9 cellular contexts compared by ENCODE assay signal in genomic region chr2:210502997-210503621, GRCh38. TPM values are rescaled to one million over a fixed set of nuclear protein-coding genes. Genes with fewer than 3 reads are reported as not detected.
DNase-seq lines count a peak whose midpoint lies in the region; FAIRE-seq and TF ChIP-seq lines count a peak whose summit lies in the region.
"Had no signal": no experiment of that assay in that cellular context is flagged by ENCODE, and none has a peak within 500 bp of the region (broad histone marks: within the 10 kb centered on the region; RNA-seq: fewer than 3 reads in every experiment).

No MANE protein-coding gene starts in this region.

- TF ChIP-seq CTCF in 22Rv1 (IDR thresholded peaks at IDR 0.05): peak; percentile 97
- TF ChIP-seq CTCF in HEK293 (tag by site-specific recombination; IDR thresholded peaks at IDR 0.05): no peak
- peak in 2 of 3 experiments; percentile 66 to 86; a peak in 3 of 4 replicates for TF ChIP-seq CTCF in H1 (IDR thresholded peaks at IDR 0.05; ENCODE audit: control extremely low read depth in 1 of 3, insufficient read depth in 1 of 3, low read depth in 1 of 3, low read length in 3 of 3)

- H3K23ac ChIP-seq in H1 (ENCODE audit: insufficient read length): no peak overlapping the region

- CTCF ChIA-PET in HEK293 (lab: Yijun Ruan, JAX) (interaction anchor here (0.5 to 1.9 kb wide), 33 partner anchors 9 to 590 kb away, joined by 3 to 11 read pairs (median 4); partner anchors contain the start of gene LANCL1), H1 (lab: Charles Lee; ENCODE audit: partially characterized antibody) (interaction anchor here (0.6 to 3.5 kb wide), 42 partner anchors 9 to 935 kb away, joined by 3 to 19 read pairs (median 4); partner anchors contain the start of gene CPS1)

- H3K56ac ChIP-seq in H1 (replicated peaks; ENCODE audit: insufficient read length, low read depth, low read length): no peak overlapping the region

- H3K9me3 ChIP-seq in HEK293 (ENCODE audit: control insufficient read depth, insufficient read depth, low read depth, low read length) (no peaks in the 10 kb centered on the region), H1 (ENCODE audit: insufficient read depth in 2 of 2, low read depth in 1 of 2, low read length in 1 of 2) (peaks cover 15 to 22% of the 10 kb centered on the region in 2 experiments), subcutaneous abdominal adipose tissue (ENCODE audit: control insufficient read depth in 5 of 5, low read length in 5 of 5) (no peaks in the 10 kb centered on the region)

- peak; percentile 69 to 76 for TF ChIP-seq RAD21 in H1 (IDR thresholded peaks at IDR 0.05 in 1 of 2, conservative IDR thresholded peaks at IDR 0.05 in 1 of 2; ENCODE audit: low read depth in 2 of 2, low read length in 2 of 2)

- H3K27ac ChIP-seq in 22Rv1 (no peak overlapping the region), HEK293 (ENCODE audit: extremely low read depth, low read depth, low read length) (no peak overlapping the region), H1 (ENCODE audit: low read depth, low read length) (no peak overlapping the region), subcutaneous abdominal adipose tissue (ENCODE audit: low read depth, low read length) (no peak overlapping the region)

- no peaks in the 10 kb centered on the region for H4K20me1 ChIP-seq in H1 (replicated peaks in 1 of 2; ENCODE audit: control insufficient read depth in 1 of 2, insufficient read depth in 2 of 2, low read length in 2 of 2)

- POLR2A ChIA-PET in HEK293 (lab: Yijun Ruan, JAX): no interaction called here
- POLR2A ChIA-PET in H1 (lab: Charles Lee; ENCODE audit: partially characterized antibody): no interaction called here

- no peak for TF ChIP-seq POLR2A in H1 (IDR thresholded peaks at IDR 0.05; ENCODE audit: control extremely low read depth in 1 of 2, low read depth in 2 of 2, low read length in 2 of 2)

- no peaks in the 10 kb centered on the region for H3K23me2 ChIP-seq in H1 (ENCODE audit: low read depth, low read length)

- H3K4ac ChIP-seq in H1 (replicated peaks; ENCODE audit: insufficient read length, low read depth, low read length): no peak overlapping the region

- no peaks in the 10 kb centered on the region for H3K79me2 ChIP-seq in H1 (ENCODE audit: control insufficient read depth in 1 of 2, insufficient read depth in 2 of 2, low read length in 2 of 2)

- H3K27me3 ChIP-seq in H1 (replicated peaks in 1 of 4; ENCODE audit: control insufficient read depth in 3 of 4, extremely low read depth in 1 of 4, insufficient read depth in 3 of 4, low read length in 3 of 4): no peaks in the 10 kb centered on the region
- H3K27me3 ChIP-seq in subcutaneous abdominal adipose tissue (ENCODE audit: control insufficient read depth in 5 of 5, insufficient read depth in 4 of 5, low read length in 5 of 5): no peaks in the 10 kb centered on the region

- DNase-seq in GM03348 (ENCODE audit: low spot score): peak; percentile 71
- peak; percentile 4 for DNase-seq in MV-4-11 (lab: John Stamatoyannopoulos, UW)
- peak; percentile 4 for DNase-seq in T-helper 9 cell
- peak; percentile 9 to 65 for DNase-seq in H1 (ENCODE audit: low read depth in 1 of 2, low spot score in 2 of 2)
- peak; percentile 89 for DNase-seq in midbrain (lab: John Stamatoyannopoulos, UW)

- H3K4me1 ChIP-seq in HEK293 (ENCODE audit: control insufficient read depth, insufficient read depth, low read length) (no peaks in the 10 kb centered on the region), H1 (replicated peaks in 1 of 4; ENCODE audit: control insufficient read depth in 3 of 4, insufficient read depth in 4 of 4, low read length in 3 of 4) (peaks cover 0 to 3% (median 0%) of the 10 kb centered on the region in 4 experiments; a peak in 1 of 7 replicates), subcutaneous abdominal adipose tissue (ENCODE audit: control insufficient read depth in 5 of 5, insufficient read depth in 5 of 5, low read length in 5 of 5) (peaks cover 0 to 8% (median 6%) of the 10 kb centered on the region in 5 donors)

- H3K4me3 ChIP-seq in HEK293 (ENCODE audit: low read depth, low read length): no peak overlapping the region
- H3K4me3 ChIP-seq in H1 (ENCODE audit: extremely low read depth in 1 of 4, insufficient read depth in 2 of 4, low read depth in 3 of 4, low read length in 4 of 4): no peak overlapping the region
- peak overlapping the region; percentile 23 to 53 (median 48) for H3K4me3 ChIP-seq in subcutaneous abdominal adipose tissue (ENCODE audit: low read depth in 1 of 5, low read length in 5 of 5)

- H2AK5ac ChIP-seq in H1 (ENCODE audit: low read depth, low read length): no peak overlapping the region

- no peak overlapping the region for H3K9ac ChIP-seq in H1 (replicated peaks in 1 of 4; ENCODE audit: extremely low read depth in 1 of 4, low read depth in 3 of 4, low read length in 3 of 4)
- peak overlapping the region in 2 of 5 donors; percentile 25 to 40 for H3K9ac ChIP-seq in subcutaneous abdominal adipose tissue (ENCODE audit: low read length in 5 of 5)

- H4K91ac ChIP-seq in H1 (replicated peaks; ENCODE audit: insufficient read length, low read length): no peak overlapping the region

- FAIRE-seq in H1 (lab: Jason Lieb, UNC): peak; percentile 90

- no peak overlapping the region for H3K18ac ChIP-seq in H1 (ENCODE audit: extremely low read depth, low read length)

- H2BK20ac ChIP-seq in H1 (ENCODE audit: low read length): no peak overlapping the region

- TF ChIP-seq EP300 in H1 (IDR thresholded peaks at IDR 0.05; ENCODE audit: borderline replicate concordance in 1 of 2, low read depth in 2 of 2, low read length in 2 of 2): no peak

- H3K14ac ChIP-seq in H1 (ENCODE audit: insufficient read length): no peak overlapping the region

- no peaks in the 10 kb centered on the region for H3K36me3 ChIP-seq in HEK293 (ENCODE audit: control insufficient read depth in 2 of 2, insufficient read depth in 1 of 2, low read length in 2 of 2)
- peaks cover 0 to 9% (median 0%) of the 10 kb centered on the region in 4 experiments; a peak in 2 of 8 replicates for H3K36me3 ChIP-seq in H1 (ENCODE audit: control insufficient read depth in 2 of 4, insufficient read depth in 4 of 4, low read length in 3 of 4)
- H3K36me3 ChIP-seq in subcutaneous abdominal adipose tissue (ENCODE audit: control insufficient read depth in 5 of 5, insufficient read depth in 5 of 5, low read length in 5 of 5): no peaks in the 10 kb centered on the region

- H2BK120ac ChIP-seq in H1 (replicated peaks; ENCODE audit: low read depth, low read length): no peak overlapping the region

- H4K8ac ChIP-seq in H1 (ENCODE audit: extremely low read depth, insufficient read depth, low read length): no peak overlapping the region

- peaks cover 3% of the 10 kb centered on the region; the same call in 1 of the 2 replicates for H3K79me1 ChIP-seq in H1 (ENCODE audit: low read depth, low read length)

- H2BK15ac ChIP-seq in H1 (ENCODE audit: low read length): no peak overlapping the region

- H2AFZ ChIP-seq in H1 (ENCODE audit: low read length): no peak overlapping the region

- no peak overlapping the region for H2BK12ac ChIP-seq in H1 (ENCODE audit: low read depth, low read length)

- no peak overlapping the region for H3K4me2 ChIP-seq in H1 (ENCODE audit: insufficient read depth in 1 of 2, low read depth in 2 of 2, low read length in 2 of 2)

- no peak overlapping the region for H4K5ac ChIP-seq in H1 (ENCODE audit: insufficient read length, low read depth, low read length)

- H2BK5ac ChIP-seq in H1 (ENCODE audit: low read depth, low read length): no peak overlapping the region

- 43% methylated on average over 7 of the region's 7 CpGs; no CpG with 5 or more reads in 1 of the 2 experiments for WGBS in H1 (ENCODE audit: extremely low coverage in 1 of 2, insufficient coverage in 1 of 2, insufficient read length in 1 of 2, insufficient replicate concordance in 2 of 2, low coverage in 1 of 2, low lambda C conversion rate in 2 of 2, missing lambda C conversion rate in 1 of 2), 2 experiments

TF ChIP-seq in HEK293, 187 proteins besides CTCF, POLR2A, EP300 and RAD21 (continues in another document):
- TF ChIP-seq ZNF654 (tag by site-specific recombination; IDR thresholded peaks at IDR 0.05; ENCODE audit: low read depth): peak; percentile 29

TF ChIP-seq in H1, 55 proteins besides CTCF, POLR2A, EP300 and RAD21 (continues in another document):
- TF ChIP-seq MAFK (IDR thresholded peaks at IDR 0.05; ENCODE audit: low read depth, low read length) (no peak), POLR2AphosphoS5 (IDR thresholded peaks at IDR 0.05; ENCODE audit: low read depth, low read length) (no peak), CTBP2 (IDR thresholded peaks at IDR 0.05; ENCODE audit: borderline replicate concordance, insufficient read depth, insufficient read length, low read length) (no peak), SIN3A (conservative IDR thresholded peaks at IDR 0.05 in 1 of 2, IDR thresholded peaks at IDR 0.05 in 1 of 2; ENCODE audit: low read depth in 1 of 2, low read length in 2 of 2) (no peak), SIX5 (IDR thresholded peaks at IDR 0.05; ENCODE audit: low read depth, low read length) (no peak), BRCA1 (IDR thresholded peaks at IDR 0.05; ENCODE audit: low read depth, low read length) (no peak), TAF7 (optimal IDR thresholded peaks at IDR 0.05; ENCODE audit: borderline replicate concordance, low read depth, low read length) (no peak), RNF2 (IDR thresholded peaks at IDR 0.05; ENCODE audit: borderline replicate concordance, low read depth, low read length, missing control alignments, poor library complexity, severe bottlenecking) (no peak), JUND (IDR thresholded peaks at IDR 0.05; ENCODE audit: low read length) (no peak)

RNA-seq across cellular contexts. Expression of gene LANCL1, which starts 26.6 kb away (rescaled TPM):
- 46.4 and 48.7 TPM in 2 replicates for total RNA-seq in H1 (2021; fragmentation: NEBNext Ultra II Directional; extraction: Animal tissue kit (Norgen Biotek cat#: 25700))
- polyA plus RNA-seq in H1 (2011; rRNA removed): 24.0 and 26.2 TPM in 2 replicates
- 30.2 TPM for polyA plus RNA-seq in H1 (2011; cell fraction: cytosol; rRNA removed)
- polyA plus RNA-seq in H1 (2011; cell fraction: nucleus; rRNA removed): 23.1 TPM
- polyA plus RNA-seq in H1 (2012, experiment 1 of 2): 23.1 to 32.7 TPM (median 28.8 TPM) in 4 replicates
- polyA plus RNA-seq in H1 (2012, experiment 2 of 2): 2.0 TPM
- 20.6 TPM for polyA plus RNA-seq in H1 (2013, experiment 1 of 2)
- polyA plus RNA-seq in H1 (2013, experiment 2 of 2): 20.6 TPM
- 83.2 and 111 TPM in 2 replicates for polyA minus RNA-seq in H1 (2011; rRNA and poly(A)+ RNA removed)
- 30.6 TPM for polyA minus RNA-seq in H1 (2011; cell fraction: cytosol; rRNA and poly(A)+ RNA removed)
- 27.7 TPM for polyA minus RNA-seq in H1 (2011; cell fraction: nucleus; rRNA and poly(A)+ RNA removed)

RNA-seq across cellular contexts. Expression of gene CPS1, which starts 53.3 kb away (rescaled TPM):
- total RNA-seq in H1 (2021; fragmentation: NEBNext Ultra II Directional; extraction: Animal tissue kit (Norgen Biotek cat#: 25700)): 15.7 and 16.4 TPM in 2 replicates
- 6.6 and 7.9 TPM in 2 replicates for polyA plus RNA-seq in H1 (2011; rRNA removed)
- 11.3 TPM for polyA plus RNA-seq in H1 (2011; cell fraction: cytosol; rRNA removed)
- 13.8 TPM for polyA plus RNA-seq in H1 (2011; cell fraction: nucleus; rRNA removed)
- polyA plus RNA-seq in H1 (2012, experiment 1 of 2): 5.8 to 9.7 TPM (median 8.2 TPM) in 4 replicates
- polyA plus RNA-seq in H1 (2012, experiment 2 of 2): 1.1 TPM
- polyA plus RNA-seq in H1 (2013, experiment 1 of 2): 16.4 TPM
- 16.3 TPM for polyA plus RNA-seq in H1 (2013, experiment 2 of 2)
- 37.4 and 44.8 TPM in 2 replicates for polyA minus RNA-seq in H1 (2011; rRNA and poly(A)+ RNA removed)
- 25.8 TPM for polyA minus RNA-seq in H1 (2011; cell fraction: cytosol; rRNA and poly(A)+ RNA removed)
- 60.3 TPM for polyA minus RNA-seq in H1 (2011; cell fraction: nucleus; rRNA and poly(A)+ RNA removed)
- polyA plus RNA-seq: IgD-negative memory B cell had no signal

Comparison
In these comparisons a context has a peak if more than half of its experiments do, and no peak if none do; other contexts are left out.
1. DNase-seq: peak in every context shown above with its lines; median percentile 89 in midbrain; 71 in GM03348; 37 in H1; 4 in MV-4-11; 4 in T-helper 9 cell.
2. H3K4me3 ChIP-seq: peak in subcutaneous abdominal adipose tissue (5 of 5); none in HEK293 (single experiment) and H1 (0 of 4).